18 cellular contexts compared by ENCODE assay signal in the genomic region with DNA sequence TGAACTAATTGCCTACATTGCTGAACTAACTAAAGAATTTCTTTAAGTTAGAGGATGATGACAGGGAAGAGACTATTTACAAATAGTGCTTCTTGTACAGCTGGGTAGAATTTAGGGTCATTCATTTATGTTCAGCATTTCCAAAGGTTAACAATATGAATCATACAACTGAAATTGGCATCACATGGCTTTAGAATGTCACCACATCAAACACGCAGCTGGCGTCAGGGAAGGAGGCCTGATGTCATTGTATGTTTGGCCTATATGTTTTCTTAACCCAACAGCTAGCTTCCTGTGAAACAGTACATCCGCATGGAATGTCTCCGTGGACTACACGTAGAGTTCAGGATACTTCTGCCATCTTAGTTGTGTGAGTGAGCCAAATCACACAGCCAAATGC.
DNase-seq lines count a peak whose midpoint lies in the region; ATAC-seq, FAIRE-seq and TF ChIP-seq lines count a peak whose summit lies in the region.
"Had no signal": no experiment of that assay in that cellular context is flagged by ENCODE, and none has a peak within 500 bp of the region (broad histone marks: within the 10 kb centered on the region; RNA-seq: fewer than 3 reads in every experiment).

No MANE protein-coding gene starts in this region.

- no peak for FAIRE-seq in endothelial cell of umbilical vein (lab: Jason Lieb, UNC)

- H3K27me3 ChIP-seq in endothelial cell of umbilical vein (ENCODE audit: control insufficient read depth in 2 of 2, insufficient read depth in 2 of 2, low read length in 2 of 2) (peaks cover 2 to 4% of the 10 kb centered on the region in 2 experiments), colonic mucosa (no peaks in the 10 kb centered on the region)
- H3K27me3 ChIP-seq: gastroesophageal sphincter, right lobe of liver had no signal

- H3K36me3 Mint-ChIP-seq in activated T-cell treated with anti-CD3 and anti-CD28 coated beads, Interleukin-2, amount 50 U/mL, for 24 hours (ENCODE audit: low read depth), result peaks cover 11% of the 10 kb centered on the region

- TF ChIP-seq CTCF in endothelial cell of umbilical vein (IDR thresholded peaks at IDR 0.05; ENCODE audit: extremely low read depth in 1 of 2, insufficient read depth in 1 of 2, low read depth in 1 of 2, low read length in 2 of 2), result no peak
- no peak for TF ChIP-seq CTCF in colonic mucosa (IDR thresholded peaks at IDR 0.05)

- H3K4me3 Mint-ChIP-seq in activated T-cell treated with anti-CD3 and anti-CD28 coated beads, Interleukin-2, amount 50 U/mL, for 24 hours, result no peak overlapping the region
- H3K4me3 Mint-ChIP-seq: neural crest cell had no signal

- no peak overlapping the region for H3K4me3 ChIP-seq in endothelial cell of umbilical vein (replicated peaks in 1 of 3; ENCODE audit: insufficient read depth in 1 of 3, low read depth in 1 of 3, low read length in 3 of 3)
- no peak overlapping the region for H3K4me3 ChIP-seq in colonic mucosa
- H3K4me3 ChIP-seq: gastroesophageal sphincter, right lobe of liver had no signal

- intact Hi-C loops in endothelial cell of umbilical vein (cut with micrococcal nuclease) (no loop called here), colonic mucosa (cut with DNase I) (loop anchor here (10.0 kb wide), 1 partner anchor 140 kb away; no protein-coding TSS in a partner anchor)

- no peak overlapping the region for H3K27ac Mint-ChIP-seq in activated T-cell treated with anti-CD3 and anti-CD28 coated beads, Interleukin-2, amount 50 U/mL, for 24 hours

- CTCF ChIA-PET in endothelial cell of umbilical vein (lab: Charles Lee), result interaction anchor here (1.3 kb wide), 1 partner anchor 12 kb away, joined by 6 read pairs; no protein-coding TSS in a partner anchor

- H3K9me3 Mint-ChIP-seq in activated T-cell treated with anti-CD3 and anti-CD28 coated beads, Interleukin-2, amount 50 U/mL, for 24 hours, result peaks cover 2% of the 10 kb centered on the region

- DNase-seq in activated T-cell treated with anti-CD3 and anti-CD28 coated beads for 4 hours, result peak; percentile 17
- DNase-seq in activated T-cell treated with anti-CD3 and anti-CD28 coated beads, Interleukin-2, amount 50 U/mL, for 24 hours, result no peak
- peak; percentile 34 to 45 for DNase-seq in activated CD4-positive, alpha-beta T cell treated with anti-CD3 and anti-CD28 coated beads, Interleukin-2, amount 50 U/mL, for 4 hours
- DNase-seq in endothelial cell of umbilical vein (ENCODE audit: low read depth, low spot score), result peak; percentile 26
- DNase-seq in smooth muscle cell of the brain vasculature (ENCODE audit: low read depth, low spot score), result peak; percentile 91
- no peak for DNase-seq in NCI-H345 (lab: John Stamatoyannopoulos, UW)
- DNase-seq in colonic mucosa, result no peak
- DNase-seq: amniotic stem cell, Caco-2, GDM1, mesendoderm, NCI-H187 treated with DMSO at 0.1 percent for 48 hours, NCI-H69, right lobe of liver, RPMI8226 had no signal

- no peaks in the 10 kb centered on the region for H3K36me3 ChIP-seq in endothelial cell of umbilical vein (ENCODE audit: control insufficient read depth in 2 of 2, extremely low read depth in 1 of 2, insufficient read depth in 2 of 2, low read length in 2 of 2)
- no peaks in the 10 kb centered on the region for H3K36me3 ChIP-seq in colonic mucosa
- H3K36me3 ChIP-seq: gastroesophageal sphincter, right lobe of liver had no signal

- H4K20me1 ChIP-seq in endothelial cell of umbilical vein (replicated peaks; ENCODE audit: control insufficient read depth, extremely low read depth, insufficient read depth, low read length), result no peaks in the 10 kb centered on the region

- BruUV-seq in endothelial cell of umbilical vein (replicated peaks; lab: Mats Ljungman, UMichigan), result no TSS peak

- ATAC-seq in GM21529 (IDR thresholded peaks at IDR 0.05; ENCODE audit: unreplicated experiment), result no peak
- ATAC-seq: gastroesophageal sphincter, right lobe of liver had no signal

- peaks cover 4% of the 10 kb centered on the region for H3K4me1 ChIP-seq in endothelial cell of umbilical vein (ENCODE audit: control insufficient read depth, extremely low read depth, insufficient read depth, low read length)
- no peaks in the 10 kb centered on the region for H3K4me1 ChIP-seq in colonic mucosa
- H3K4me1 ChIP-seq: Caco-2, gastroesophageal sphincter, right lobe of liver had no signal

- no peaks in the 10 kb centered on the region for H3K9me3 ChIP-seq in endothelial cell of umbilical vein (replicated peaks; ENCODE audit: control insufficient read depth, insufficient read depth, low read length)
- no peaks in the 10 kb centered on the region for H3K9me3 ChIP-seq in colonic mucosa
- H3K9me3 ChIP-seq: Caco-2, gastroesophageal sphincter, right lobe of liver had no signal

- POLR2A ChIA-PET in endothelial cell of umbilical vein (lab: Charles Lee), result no interaction called here

- H3K4me1 Mint-ChIP-seq in activated T-cell treated with anti-CD3 and anti-CD28 coated beads, Interleukin-2, amount 50 U/mL, for 24 hours (ENCODE audit: low read depth), result peaks cover 24% of the 10 kb centered on the region
- H3K4me1 Mint-ChIP-seq: neural crest cell had no signal

- peak overlapping the region; percentile 11 for H3K27ac ChIP-seq in endothelial cell of umbilical vein (ENCODE audit: insufficient read depth, low read depth, low read length)
- H3K27ac ChIP-seq in colonic mucosa, result no peak overlapping the region
- H3K27ac ChIP-seq: gastroesophageal sphincter, right lobe of liver had no signal

- H3K9me1 ChIP-seq in endothelial cell of umbilical vein (replicated peaks; ENCODE audit: control insufficient read depth, extremely low read depth, insufficient read depth, low read length), result no peaks in the 10 kb centered on the region

- dilution Hi-C loops in endothelial cell of umbilical vein (cut with MboI; ENCODE audit: extremely low pct_ligation_motif_present, low sequenced_read_pairs), result no loop called here

- H2AFZ ChIP-seq in endothelial cell of umbilical vein (ENCODE audit: low read depth, low read length), result no peak overlapping the region

- no peak overlapping the region for H3K4me2 ChIP-seq in endothelial cell of umbilical vein (ENCODE audit: insufficient read depth, low read length)

- no peaks in the 10 kb centered on the region for H3K79me2 ChIP-seq in endothelial cell of umbilical vein (ENCODE audit: control insufficient read depth, insufficient read depth, low read length)

- TF ChIP-seq POLR2A in endothelial cell of umbilical vein (IDR thresholded peaks at IDR 0.05; ENCODE audit: low read depth, low read length), result no peak

- no peak overlapping the region for H3K9ac ChIP-seq in endothelial cell of umbilical vein (replicated peaks; ENCODE audit: extremely low read depth, insufficient read depth, low read length)
- H3K9ac ChIP-seq in colonic mucosa (ENCODE audit: low read depth in 2 of 2, low read length in 2 of 2), result no peak overlapping the region

- no peaks in the 10 kb centered on the region for H3K27me3 Mint-ChIP-seq in activated T-cell treated with anti-CD3 and anti-CD28 coated beads, Interleukin-2, amount 50 U/mL, for 24 hours

TF ChIP-seq in endothelial cell of umbilical vein, 7 proteins besides CTCF, POLR2A, EP300 and RAD21:
- TF ChIP-seq FOS (IDR thresholded peaks at IDR 0.05; ENCODE audit: borderline replicate concordance, insufficient read depth, low read length) (no peak), GATA2 (IDR thresholded peaks at IDR 0.05; ENCODE audit: insufficient read depth, insufficient read length, low read depth, low read length) (no peak), POLR2AphosphoS5 (IDR thresholded peaks at IDR 0.05; ENCODE audit: insufficient read depth, low read depth, low read length) (no peak), JUN (IDR thresholded peaks at IDR 0.05; ENCODE audit: borderline replicate concordance, insufficient read depth, insufficient read length, low read depth) (no peak), MYC (IDR thresholded peaks at IDR 0.05; ENCODE audit: low read depth, low read length) (no peak), EZH2 (IDR thresholded peaks at IDR 0.05; ENCODE audit: borderline replicate concordance, low read depth, low read length, severe bottlenecking) (no peak)
- TF ChIP-seq, protein P1, sequence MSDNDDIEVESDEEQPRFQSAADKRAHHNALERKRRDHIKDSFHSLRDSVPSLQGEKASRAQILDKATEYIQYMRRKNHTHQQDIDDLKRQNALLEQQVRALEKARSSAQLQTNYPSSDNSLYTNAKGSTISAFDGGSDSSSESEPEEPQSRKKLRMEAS (IDR thresholded peaks at IDR 0.05; ENCODE audit: insufficient read depth, insufficient read length), result no peak

Comparison
In these comparisons a context has a peak if more than half of its experiments do, and no peak if none do; other contexts are left out.
1. DNase-seq: peak in activated T-cell treated with anti-CD3 and anti-CD28 coated beads for 4 hours (single experiment), activated CD4-positive, alpha-beta T cell treated with anti-CD3 and anti-CD28 coated beads, Interleukin-2, amount 50 U/mL, for 4 hours (2 of 2), endothelial cell of umbilical vein (single experiment) and smooth muscle cell of the brain vasculature (single experiment); none in activated T-cell treated with anti-CD3 and anti-CD28 coated beads, Interleukin-2, amount 50 U/mL, for 24 hours (single experiment), NCI-H345 (single experiment) and colonic mucosa (single experiment).